Comparison of ENCODE assay signal across 1 cellular context in genomic region chr3:100033184-100033583, GRCh38.
A peak's percentile ranks its signal among the peaks of the same experiment; 100 is the strongest.
TF ChIP-seq lines count a peak whose summit lies in the region.

No MANE protein-coding gene starts in this region.

TF ChIP-seq in SK-N-SH, 30 proteins besides CTCF, POLR2A, EP300 and RAD21 (continued from another document):
- TF ChIP-seq REST (IDR thresholded peaks at IDR 0.05; ENCODE audit: low read depth, low read length) (no peak), RCOR1 (IDR thresholded peaks at IDR 0.05; ENCODE audit: low read length) (no peak), FOXJ3 (CRISPR knock-in tag; IDR thresholded peaks at IDR 0.05) (no peak), TCF12 (IDR thresholded peaks at IDR 0.05) (peak; percentile 80), MEF2A (IDR thresholded peaks at IDR 0.05; ENCODE audit: borderline replicate concordance, low read depth) (no peak), USF1 (IDR thresholded peaks at IDR 0.05; ENCODE audit: borderline replicate concordance, low read depth) (no peak), GABPA (IDR thresholded peaks at IDR 0.05; ENCODE audit: low read depth) (no peak), FOXM1 (IDR thresholded peaks at IDR 0.05; ENCODE audit: low read depth) (no peak)
